Comparison of ENCODE assay signal across 13 cellular contexts in the genomic region with DNA sequence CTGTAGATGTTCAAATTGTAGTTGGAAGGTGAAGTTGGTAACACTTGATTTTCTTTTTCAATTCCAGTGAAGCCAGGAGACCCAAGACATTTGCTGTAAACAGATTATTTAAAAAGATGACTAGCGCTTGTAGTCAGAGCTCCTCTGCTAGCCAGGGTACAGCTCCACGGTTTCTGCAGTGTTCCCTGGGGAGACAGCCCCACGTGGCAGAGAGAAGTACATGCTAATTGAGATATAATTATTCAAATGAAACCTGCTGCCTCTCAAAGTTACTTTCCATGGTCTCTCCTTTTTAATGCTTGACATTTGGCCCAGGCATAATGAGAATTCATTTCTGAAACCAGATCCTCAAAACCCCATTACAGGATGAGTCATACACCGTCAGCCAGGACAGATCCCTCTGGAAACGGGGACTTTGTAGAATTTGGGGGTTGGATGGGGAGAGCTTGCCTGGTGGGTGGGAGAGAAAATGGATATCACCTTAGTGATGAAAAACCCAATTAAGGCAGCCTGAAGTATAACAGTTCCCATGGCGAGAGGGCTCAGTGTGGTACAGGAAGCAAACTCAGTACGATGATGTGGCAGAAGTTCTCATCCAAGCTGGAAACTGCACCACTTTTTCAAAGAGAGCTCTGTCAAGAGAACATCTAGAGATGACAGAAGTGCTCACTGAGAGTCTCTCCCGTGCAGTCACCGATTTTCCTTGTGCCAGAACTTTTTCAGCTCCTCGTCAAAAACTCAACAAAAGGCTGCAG.
A peak's percentile ranks its signal among the peaks of the same experiment; 100 is the strongest.
DNase-seq lines count a peak whose midpoint lies in the region; ATAC-seq and TF ChIP-seq lines count a peak whose summit lies in the region.
"Had no signal": no experiment of that assay in that cellular context is flagged by ENCODE, and none has a peak within 500 bp of the region (broad histone marks: within the 10 kb centered on the region; RNA-seq: fewer than 3 reads in every experiment).

No MANE protein-coding gene starts in this region.

- H3K4me2 ChIP-seq in OCI-LY3 (ENCODE audit: low read length): peak overlapping the region; percentile 35

- H4K20me1 ChIP-seq in OCI-LY3 (ENCODE audit: insufficient read depth, low read length): no peaks in the 10 kb centered on the region

- no peaks in the 10 kb centered on the region for H3K79me2 ChIP-seq in OCI-LY3 (ENCODE audit: low read length)

- peak; percentile 60 for DNase-seq in EH (ENCODE audit: low read depth)
- peak; percentile 29 for DNase-seq in NCI-H1105 treated with DMSO at 0.1 percent for 48 hours (lab: John Stamatoyannopoulos, UW)
- DNase-seq in myocyte (ENCODE audit: low read depth): peak; percentile 54
- no peak for DNase-seq in OCI-M1 (lab: John Stamatoyannopoulos, UW)
- DNase-seq: activated CD8-positive, alpha-beta memory T cell treated with anti-CD3 and anti-CD28 coated beads, Interleukin-2, amount 50 U/mL, for 48 hours; activated naive CD4-positive, alpha-beta T cell treated with anti-CD3 and anti-CD28 coated beads, Interleukin-2, amount 10 ng/mL, durations not matched to agents 7 days and 5 days; effector memory CD4-positive, alpha-beta T cell; foreskin keratinocyte; naive thymus-derived CD4-positive, alpha-beta T cell; NCI-H510A treated with DMSO at 0.1 percent for 48 hours had no signal

- H3K27ac ChIP-seq in OCI-LY3 (ENCODE audit: low read length): no peak overlapping the region
- H3K27ac ChIP-seq: foreskin keratinocyte had no signal

- no peaks in the 10 kb centered on the region for H3K36me3 ChIP-seq in OCI-LY3 (replicated peaks; ENCODE audit: low read depth, low read length)

- H2AFZ ChIP-seq in OCI-LY3 (ENCODE audit: low read depth, low read length): 0 out of 2 replicates have a peak overlapping the region, but pooled peaks have one; percentile 29

- H3K4me1 ChIP-seq in OCI-LY3 (ENCODE audit: low read length): peaks cover 24% of the 10 kb centered on the region
- H3K4me1 ChIP-seq: foreskin keratinocyte had no signal

- TF ChIP-seq CTCF in OCI-LY3 (IDR thresholded peaks at IDR 0.05; ENCODE audit: low read depth, low read length): no peak

- ATAC-seq in GM19463 (IDR thresholded peaks at IDR 0.05; ENCODE audit: unreplicated experiment) (no peak), HG02642 (IDR thresholded peaks at IDR 0.05; ENCODE audit: poor library complexity, unreplicated experiment) (no peak)
- ATAC-seq: foreskin keratinocyte; naive thymus-derived CD4-positive, alpha-beta T cell had no signal

- H3K4me3 ChIP-seq in OCI-LY3 (ENCODE audit: low read length): no peak overlapping the region

- H3K27me3 ChIP-seq in OCI-LY3 (ENCODE audit: low read depth, low read length): no peaks in the 10 kb centered on the region
- H3K27me3 ChIP-seq: foreskin keratinocyte had no signal

- no peak overlapping the region for H3K9ac ChIP-seq in OCI-LY3 (ENCODE audit: low read length)

- no peaks in the 10 kb centered on the region for H3K9me3 ChIP-seq in OCI-LY3 (ENCODE audit: insufficient read depth, low read length)
